9 cellular contexts compared by ENCODE assay signal in genomic region chr9:95771556-95772280, GRCh38.
DNase-seq lines count a peak whose midpoint lies in the region; ATAC-seq and TF ChIP-seq lines count a peak whose summit lies in the region.
"Had no signal": no experiment of that assay in that cellular context is flagged by ENCODE, and none has a peak within 500 bp of the region (broad histone marks: within the 10 kb centered on the region; RNA-seq: fewer than 3 reads in every experiment).

No MANE protein-coding gene starts in this region.

- H3K4me3 ChIP-seq in left lung = no peak overlapping the region
- no peak overlapping the region for H3K4me3 ChIP-seq in skeletal muscle satellite cell (ENCODE audit: low read length)

- no peaks in the 10 kb centered on the region for H3K36me3 ChIP-seq in left lung
- H3K36me3 ChIP-seq in skeletal muscle satellite cell (ENCODE audit: insufficient read depth, low read length) = no peaks in the 10 kb centered on the region

- DNase-seq in MV-4-11 (lab: John Stamatoyannopoulos, UW) (peak; percentile 35), cerebellum (ENCODE audit: low spot score) (peak; percentile 51), left lung (peak in 1 of 2 donors; percentile 50), cortex of kidney (lab: John Stamatoyannopoulos, UW) (no peak)
- no peak for DNase-seq in activated CD4-positive, alpha-beta T cell treated with anti-CD3 and anti-CD28 coated beads, Interleukin-2, amount 50 U/mL, for 48 hours
- DNase-seq: OCI-M1 had no signal

- H3K27me3 ChIP-seq in left lung (peaks cover 0 to 32% of the 10 kb centered on the region in 2 donors), skeletal muscle satellite cell (ENCODE audit: control insufficient read depth, insufficient read depth, low read length) (peaks cover 23% of the 10 kb centered on the region)

- ATAC-seq in left lung (peak; percentile 57), GM19395 (IDR thresholded peaks at IDR 0.05; ENCODE audit: unreplicated experiment) (no peak), HG02588 (IDR thresholded peaks at IDR 0.05; ENCODE audit: unreplicated experiment) (no peak)

- H3K9ac ChIP-seq in skeletal muscle satellite cell (ENCODE audit: low read depth, low read length) = no peak overlapping the region

- no peak overlapping the region for H3K27ac ChIP-seq in left lung

- no peak for TF ChIP-seq CTCF in left lung (IDR thresholded peaks at IDR 0.05)

- H3K9me3 ChIP-seq in left lung (no peaks in the 10 kb centered on the region), skeletal muscle satellite cell (replicated peaks; ENCODE audit: low read length) (no peaks in the 10 kb centered on the region)

- H3K4me1 ChIP-seq in left lung (peaks cover 5 to 8% of the 10 kb centered on the region in 2 donors), skeletal muscle satellite cell (ENCODE audit: control insufficient read depth, insufficient read depth, low read length) (peaks cover 17% of the 10 kb centered on the region)

- intact Hi-C loops in left lung (cut with DNase I) = no loop called here

- peak overlapping the region; percentile 68 for H3K4me2 ChIP-seq in skeletal muscle satellite cell (ENCODE audit: low read length)

Comparison
In these comparisons a context has a peak if more than half of its experiments do, and no peak if none do; other contexts are left out.
1. DNase-seq: peak in MV-4-11 (single experiment) and cerebellum (single experiment); none in activated CD4-positive, alpha-beta T cell treated with anti-CD3 and anti-CD28 coated beads, Interleukin-2, amount 50 U/mL, for 48 hours (0 of 2) and cortex of kidney (single experiment).